In the genomic region with DNA sequence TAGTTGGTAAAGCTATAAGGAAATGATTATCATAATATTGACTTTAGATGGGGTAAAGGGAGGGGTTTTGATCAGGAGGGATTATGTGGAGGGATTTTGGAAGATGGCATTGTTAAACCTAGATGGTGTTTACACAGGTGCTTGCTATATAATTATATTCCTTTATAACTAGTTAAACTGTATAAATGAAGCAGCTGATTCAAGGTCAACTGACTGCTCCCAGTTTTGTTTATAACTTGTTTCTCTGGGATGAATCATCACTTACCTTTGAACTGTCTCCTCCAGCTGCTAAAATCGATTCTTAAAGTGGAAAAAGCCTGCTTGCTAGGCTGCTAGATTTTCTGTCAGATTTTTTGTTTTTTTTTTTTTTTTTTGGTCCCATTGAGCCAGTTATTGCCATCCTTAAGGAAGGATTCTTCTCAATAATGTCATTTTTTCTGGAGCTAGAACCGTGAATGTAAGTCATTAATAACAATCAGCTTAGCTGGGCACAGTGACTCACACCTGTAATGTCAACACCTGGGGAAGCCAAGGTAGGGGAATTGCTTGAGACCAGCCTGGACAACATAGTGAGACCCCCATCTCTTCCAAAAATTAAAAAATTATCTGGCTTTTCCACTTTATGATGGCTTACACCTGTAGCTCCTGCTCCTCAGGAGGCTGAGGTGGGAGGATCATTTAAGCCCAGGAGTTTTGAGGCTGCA, we compare ENCODE assay signal across 10 cellular contexts.
DNase-seq lines count a peak whose midpoint lies in the region; ATAC-seq and TF ChIP-seq lines count a peak whose summit lies in the region.
"Had no signal": no experiment of that assay in that cellular context is flagged by ENCODE, and none has a peak within 500 bp of the region (broad histone marks: within the 10 kb centered on the region; RNA-seq: fewer than 3 reads in every experiment).

No MANE protein-coding gene starts in this region.

- 56% methylated on average over 2 of the region's 2 CpGs for WGBS in hepatocyte (ENCODE audit: low lambda C conversion rate, missing lambda C conversion rate)

- H3K4me3 ChIP-seq in Peyer's patch = no peak overlapping the region
- no peak overlapping the region for H3K4me3 ChIP-seq in hepatocyte
- H3K4me3 ChIP-seq: left ventricle myocardium inferior had no signal

- H3K27ac ChIP-seq in 22Rv1 (peak overlapping the region; percentile 72), Peyer's patch (peak overlapping the region in 3 of 4 donors; percentile 37 to 76 (median 72)), hepatocyte (peak overlapping the region; percentile 69)
- H3K27ac ChIP-seq: left ventricle myocardium inferior had no signal

- ATAC-seq in HG02642 (IDR thresholded peaks at IDR 0.05; ENCODE audit: poor library complexity, unreplicated experiment) (no peak), HG03139 (IDR thresholded peaks at IDR 0.05; ENCODE audit: unreplicated experiment) (no peak)

- TF ChIP-seq CTCF in 22Rv1 (IDR thresholded peaks at IDR 0.05) = no peak
- no peak for TF ChIP-seq CTCF in Peyer's patch (IDR thresholded peaks at IDR 0.05)
- TF ChIP-seq CTCF in hepatocyte (IDR thresholded peaks at IDR 0.05; ENCODE audit: poor library complexity) = no peak

- H3K9me3 ChIP-seq in Peyer's patch (peaks cover 0 to 4% (median 1%) of the 10 kb centered on the region in 4 donors), hepatocyte (ENCODE audit: low read depth) (no peaks in the 10 kb centered on the region)

- H2AFZ ChIP-seq in hepatocyte = no peak overlapping the region

- H3K27me3 ChIP-seq in Peyer's patch (no peaks in the 10 kb centered on the region), hepatocyte (no peaks in the 10 kb centered on the region)

- H3K4me1 ChIP-seq in Peyer's patch = peaks cover 0 to 29% (median 3%) of the 10 kb centered on the region in 4 donors
- peaks cover 5% of the 10 kb centered on the region for H3K4me1 ChIP-seq in hepatocyte (ENCODE audit: insufficient read depth)
- H3K4me1 ChIP-seq: left ventricle myocardium inferior had no signal

- no peaks in the 10 kb centered on the region for H4K20me1 ChIP-seq in hepatocyte (ENCODE audit: insufficient read depth, poor library complexity, severe bottlenecking)

- no peak for TF ChIP-seq POLR2A in Peyer's patch (IDR thresholded peaks at IDR 0.05)

- H3K36me3 ChIP-seq in Peyer's patch (no peaks in the 10 kb centered on the region), hepatocyte (replicated peaks; ENCODE audit: insufficient read depth, low read depth) (no peaks in the 10 kb centered on the region)

- H3K9me2 ChIP-seq in hepatocyte (replicated peaks; ENCODE audit: insufficient read depth) = no peaks in the 10 kb centered on the region

- no peaks in the 10 kb centered on the region for H3K79me2 ChIP-seq in hepatocyte

- DNase-seq in NCI-H1417 (lab: John Stamatoyannopoulos, UW) (peak; percentile 75 to 94 (median 78)), Peyer's patch (no peak), hepatocyte (ENCODE audit: low spot score) (peak; percentile 46), DMS 273 treated with DMSO at 0.1 percent for 48 hours (lab: John Stamatoyannopoulos, UW) (no peak), AML-193 (lab: John Stamatoyannopoulos, UW) (no peak)
- DNase-seq: activated CD4-positive, alpha-beta T cell treated with anti-CD3 and anti-CD28 coated beads for 4 hours; left ventricle myocardium inferior had no signal

- peak overlapping the region; percentile 14 for H3K4me2 ChIP-seq in hepatocyte

Comparison
In these comparisons a context has a peak if more than half of its experiments do, and no peak if none do; other contexts are left out.
1. DNase-seq: peak in NCI-H1417 (3 of 3) and hepatocyte (single experiment); none in Peyer's patch (0 of 3), DMS 273 treated with DMSO at 0.1 percent for 48 hours (single experiment) and AML-193 (0 of 2).
2. Peak in every context shown above with its lines, with median percentiles within 50 percentile points of each other: H3K27ac ChIP-seq.